9 cellular contexts compared by ENCODE assay signal in genomic region chr10:96395931-96396877, GRCh38. TPM values are rescaled to one million over a fixed set of nuclear protein-coding genes. Genes with fewer than 3 reads are reported as not detected.
DNase-seq lines count a peak whose midpoint lies in the region; ATAC-seq and TF ChIP-seq lines count a peak whose summit lies in the region.
"Had no signal": no experiment of that assay in that cellular context is flagged by ENCODE, and none has a peak within 500 bp of the region (broad histone marks: within the 10 kb centered on the region; RNA-seq: fewer than 3 reads in every experiment).

No MANE protein-coding gene starts in this region.

- no peak overlapping the region for H3K27ac ChIP-seq in CD4-positive, alpha-beta T cell (ENCODE audit: low read depth, low read length)

- CTCF ChIA-PET in CD4-positive, alpha-beta T cell (lab: Charles Lee) = interaction anchor here (0.6 to 1.4 kb wide), 3 partner anchors 21 to 814 kb away, joined by 3 to 6 read pairs (median 4); no protein-coding TSS in a partner anchor

- H3K4me1 Mint-ChIP-seq in CD4-positive, alpha-beta T cell (ENCODE audit: low read depth) = peaks cover 6% of the 10 kb centered on the region
- H3K4me1 Mint-ChIP-seq in naive B cell = peaks cover 0 to 7% (median 6%) of the 10 kb centered on the region in 3 donors
- no peaks in the 10 kb centered on the region for H3K4me1 Mint-ChIP-seq in stimulated activated effector memory CD8-positive, alpha-beta T cell treated with anti-CD3 and anti-CD28 coated beads, Interleukin-12 subunit alpha, Interleukin-12 subunit beta, amount 100 ng/mL, for 72 hours

- ATAC-seq in CD4-positive, alpha-beta T cell (ENCODE audit: poor library complexity) = peak; percentile 89
- peak; percentile 63 for ATAC-seq in esophagus mucosa
- ATAC-seq in naive B cell (ENCODE audit: low read depth in 2 of 2) = peak; percentile 62 to 91
- peak; percentile 76 for ATAC-seq in stimulated activated effector memory CD8-positive, alpha-beta T cell treated with anti-CD3 and anti-CD28 coated beads, Interleukin-12 subunit alpha, Interleukin-12 subunit beta, amount 100 ng/mL, for 72 hours
- ATAC-seq in GM21619 (IDR thresholded peaks at IDR 0.05; ENCODE audit: unreplicated experiment) = no peak

- H3K36me3 Mint-ChIP-seq in CD4-positive, alpha-beta T cell (ENCODE audit: low read depth) = no peaks in the 10 kb centered on the region
- no peaks in the 10 kb centered on the region for H3K36me3 Mint-ChIP-seq in naive B cell
- H3K36me3 Mint-ChIP-seq in stimulated activated effector memory CD8-positive, alpha-beta T cell treated with anti-CD3 and anti-CD28 coated beads, Interleukin-12 subunit alpha, Interleukin-12 subunit beta, amount 100 ng/mL, for 72 hours = no peaks in the 10 kb centered on the region

- TF ChIP-seq CTCF in CD4-positive, alpha-beta T cell (IDR thresholded peaks at IDR 0.05) = peak; percentile 96

- H3K9me3 ChIP-seq in CD4-positive, alpha-beta T cell (ENCODE audit: control insufficient read depth, low read length) = no peaks in the 10 kb centered on the region

- peak overlapping the region; percentile 60 for H3K4me3 Mint-ChIP-seq in CD4-positive, alpha-beta T cell
- peak overlapping the region in 2 of 8 donors; percentile 7 to 9 for H3K4me3 Mint-ChIP-seq in naive B cell
- no peak overlapping the region for H3K4me3 Mint-ChIP-seq in stimulated activated effector memory CD8-positive, alpha-beta T cell treated with anti-CD3 and anti-CD28 coated beads, Interleukin-12 subunit alpha, Interleukin-12 subunit beta, amount 100 ng/mL, for 72 hours

- peaks cover 31% of the 10 kb centered on the region for H3K27me3 Mint-ChIP-seq in CD4-positive, alpha-beta T cell
- peaks cover 27 to 45% (median 30%) of the 10 kb centered on the region in 3 donors for H3K27me3 Mint-ChIP-seq in naive B cell

- H3K36me3 ChIP-seq in H7 (replicated peaks; ENCODE audit: control insufficient read depth, insufficient read depth, low read length) = no peaks in the 10 kb centered on the region

- POLR2A ChIA-PET in CD4-positive, alpha-beta T cell (lab: Charles Lee) = no interaction called here

- no peak overlapping the region for H3K4me3 ChIP-seq in H7 (ENCODE audit: insufficient read depth, low read depth, low read length)

- no peak overlapping the region for H3K27ac Mint-ChIP-seq in CD4-positive, alpha-beta T cell
- H3K27ac Mint-ChIP-seq in naive B cell = no peak overlapping the region
- H3K27ac Mint-ChIP-seq in stimulated activated effector memory CD8-positive, alpha-beta T cell treated with anti-CD3 and anti-CD28 coated beads, Interleukin-12 subunit alpha, Interleukin-12 subunit beta, amount 100 ng/mL, for 72 hours = no peak overlapping the region

- peaks cover 14% of the 10 kb centered on the region for H3K27me3 ChIP-seq in CD4-positive, alpha-beta T cell (ENCODE audit: control insufficient read depth, insufficient read depth, low read length)
- no peaks in the 10 kb centered on the region for H3K27me3 ChIP-seq in H7 (ENCODE audit: control insufficient read depth, insufficient read depth, low read length)

- DNase-seq in CD4-positive, alpha-beta T cell = peak; percentile 39 to 58 (median 44)
- DNase-seq in H7 (peak; percentile 93), NOMO-1 treated with DMSO at 0.1 percent for 48 hours (lab: John Stamatoyannopoulos, UW; ENCODE audit: unreplicated experiment) (peak; percentile 73), naive B cell (peak; percentile 44)
- DNase-seq in activated CD8-positive, alpha-beta memory T cell treated with anti-CD3 and anti-CD28 coated beads, Interleukin-2, amount 50 U/mL, for 48 hours = peak; percentile 72
- peak; percentile 20 to 64 for DNase-seq in stimulated activated effector memory CD8-positive, alpha-beta T cell treated with anti-CD3 and anti-CD28 coated beads, Interleukin-12 subunit alpha, Interleukin-12 subunit beta, amount 100 ng/mL, for 72 hours (ENCODE audit: low spot score in 2 of 2)

- intact Hi-C loops in CD4-positive, alpha-beta T cell (cut with DNase I, micrococcal nuclease) = loop anchor here (1.0 to 10.0 kb wide), 7 partner anchors 116 to 816 kb away; partner anchors contain the start of gene TLL2 (in 2 of the 2)

- H3K9me3 Mint-ChIP-seq in CD4-positive, alpha-beta T cell = no peaks in the 10 kb centered on the region
- no peaks in the 10 kb centered on the region for H3K9me3 Mint-ChIP-seq in naive B cell
- H3K9me3 Mint-ChIP-seq in stimulated activated effector memory CD8-positive, alpha-beta T cell treated with anti-CD3 and anti-CD28 coated beads, Interleukin-12 subunit alpha, Interleukin-12 subunit beta, amount 100 ng/mL, for 72 hours = no peaks in the 10 kb centered on the region

RNA-seq across cellular contexts. Expression of gene OPALIN, which starts 37.4 kb away (rescaled TPM):
- total RNA-seq in CD4-positive, alpha-beta T cell = not detected
- total RNA-seq in H7 (2014; rRNA removed; shearing (Covaris generic)) = not detected in 2 replicates
- not detected for total RNA-seq in esophagus mucosa
- not detected for polyA plus RNA-seq in naive B cell (ENCODE audit: low read depth in 6 of 6)
- total RNA-seq: T-helper 2 cell treated with Interferon-gamma antibody and Interleukin-4, amounts not matched to agents 100 ng/mL and 5 ng/mL, for 36 hours had no signal

Comparison
In these comparisons a context has a peak if more than half of its experiments do, and no peak if none do; other contexts are left out.
1. DNase-seq: peak in every context shown above with its lines; median percentile 93 in H7; 73 in NOMO-1 treated with DMSO at 0.1 percent for 48 hours; 72 in activated CD8-positive, alpha-beta memory T cell treated with anti-CD3 and anti-CD28 coated beads, Interleukin-2, amount 50 U/mL, for 48 hours; 44 in CD4-positive, alpha-beta T cell; 44 in naive B cell; 42 in stimulated activated effector memory CD8-positive, alpha-beta T cell treated with anti-CD3 and anti-CD28 coated beads, Interleukin-12 subunit alpha, Interleukin-12 subunit beta, amount 100 ng/mL, for 72 hours.